Comparison of ENCODE assay signal across 20 cellular contexts in genomic region chr6:15436451-15436850, GRCh38.
A peak's percentile ranks its signal among the peaks of the same experiment; 100 is the strongest.
DNase-seq lines count a peak whose midpoint lies in the region; ATAC-seq, FAIRE-seq and TF ChIP-seq lines count a peak whose summit lies in the region.
"Had no signal": no experiment of that assay in that cellular context is flagged by ENCODE, and none has a peak within 500 bp of the region (broad histone marks: within the 10 kb centered on the region; RNA-seq: fewer than 3 reads in every experiment).

No MANE protein-coding gene starts in this region.

- POLR2A ChIA-PET in GM12878 (lab: Charles Lee), result interaction anchor here (1.9 kb wide), 1 partner anchor 15 kb away, joined by 7 read pairs; no protein-coding TSS in a partner anchor

- H3F3A ChIP-seq in GM23338 (replicated peaks; ENCODE audit: low read depth), result no peaks in the 10 kb centered on the region

- BruUV-seq in GM12878 (replicated peaks; lab: Mats Ljungman, UMichigan), result no TSS peak

- H3K27ac Mint-ChIP-seq in T-helper 2 cell treated with Interferon-gamma antibody and Interleukin-4, amounts not matched to agents 5 μg/mL and 100 μg/mL, for 36 hours, result peak overlapping the region; percentile 74
- no peak overlapping the region for H3K27ac Mint-ChIP-seq in GM23338
- H3K27ac Mint-ChIP-seq in natural killer cell treated with Interleukin-12 subunit alpha and Interleukin-12 subunit beta and Interleukin-15 and Interleukin-18, amount 100 ng/mL, for 72 hours, result peak overlapping the region; percentile 21 to 70

- TF ChIP-seq RAD21 in GM12878 (IDR thresholded peaks at IDR 0.05; ENCODE audit: insufficient read depth, low read depth, low read length), result no peak

- ATAC-seq in GM23338 (peak; percentile 2; the same call in 2 of the 3 replicates), GM12878 (no peak), GM21390 (IDR thresholded peaks at IDR 0.05; ENCODE audit: unreplicated experiment) (no peak)
- ATAC-seq in natural killer cell treated with Interleukin-12 subunit alpha and Interleukin-12 subunit beta and Interleukin-15 and Interleukin-18, amount 100 ng/mL, for 72 hours, result no peak
- ATAC-seq: lower lobe of right lung, right cardiac atrium had no signal

- in situ Hi-C loops in GM12878 (cut with MboI), result no loop called here

- H3K79me2 ChIP-seq in GM23338 (replicated peaks; ENCODE audit: insufficient read depth), result peaks cover 100% of the 10 kb centered on the region
- H3K79me2 ChIP-seq in GM12878 (ENCODE audit: control insufficient read depth, insufficient read depth, low read length), result peaks cover 98% of the 10 kb centered on the region

- peaks cover 96% of the 10 kb centered on the region for H4K20me1 ChIP-seq in GM23338 (replicated peaks; ENCODE audit: insufficient read depth)
- no peaks in the 10 kb centered on the region for H4K20me1 ChIP-seq in GM12878 (ENCODE audit: control insufficient read depth, insufficient read depth)

- no peak for DNase-seq in T-helper 2 cell treated with Interferon-gamma antibody and Interleukin-4, amounts not matched to agents 5 μg/mL and 100 μg/mL, for 36 hours (ENCODE audit: low spot score)
- DNase-seq in T-helper 2 cell (no peak), GM23338 (ENCODE audit: low spot score) (no peak), GM12878 (ENCODE audit: low read depth, low spot score) (no peak), testis (no peak), HTR-8/SVneo (ENCODE audit: insufficient read length, low spot score) (no peak)
- no peak for DNase-seq in natural killer cell treated with Interleukin-12 subunit alpha and Interleukin-12 subunit beta and Interleukin-15 and Interleukin-18, amount 100 ng/mL, for 72 hours (ENCODE audit: low spot score)
- DNase-seq: 8988T, activated gamma-delta T cell, GOT3, Kasumi-1, lower lobe of right lung, NCI-H1092, NCI-H2171, NCI-H69, right cardiac atrium, SW 1271 had no signal

- RAD21 ChIA-PET in GM12878 (lab: Charles Lee; ENCODE audit: unreplicated experiment), result interaction anchor here (1.0 to 1.7 kb wide), 4 partner anchors 10 to 184 kb away, joined by 3 to 6 read pairs (median 4); no protein-coding TSS in a partner anchor

- SMC1A ChIA-PET in GM12878 (lab: Charles Lee; ENCODE audit: uncharacterized antibody, unreplicated experiment), result interaction anchor here (0.5 to 15.4 kb wide), 9 partner anchors 9 to 182 kb away, joined by 3 to 143 read pairs (median 5); no protein-coding TSS in a partner anchor

- CTCF ChIA-PET in GM12878 (lab: Yijun Ruan, JAX), result interaction anchor here (2.5 to 6.3 kb wide), 2 partner anchors 15 to 182 kb away, joined by 10 to 49 read pairs; no protein-coding TSS in a partner anchor

- peaks cover 91% of the 10 kb centered on the region for H3K4me1 Mint-ChIP-seq in T-helper 2 cell treated with Interferon-gamma antibody and Interleukin-4, amounts not matched to agents 5 μg/mL and 100 μg/mL, for 36 hours (ENCODE audit: low read depth)
- H3K4me1 Mint-ChIP-seq in GM23338, result peaks cover 98% of the 10 kb centered on the region
- peaks cover 88% of the 10 kb centered on the region in 2 donors for H3K4me1 Mint-ChIP-seq in natural killer cell treated with Interleukin-12 subunit alpha and Interleukin-12 subunit beta and Interleukin-15 and Interleukin-18, amount 100 ng/mL, for 72 hours (ENCODE audit: low read depth in 2 of 2)

- H3K27me3 ChIP-seq in GM23338 (ENCODE audit: insufficient read depth) (no peaks in the 10 kb centered on the region), GM12878 (replicated peaks in 1 of 2; ENCODE audit: control insufficient read depth in 2 of 2, insufficient read depth in 2 of 2, low read length in 1 of 2) (no peaks in the 10 kb centered on the region), testis (no peaks in the 10 kb centered on the region)
- H3K27me3 ChIP-seq: tibial nerve had no signal

- H3K27ac ChIP-seq in GM23338 (ENCODE audit: low read depth) (no peak overlapping the region), GM12878 (ENCODE audit: control insufficient read depth, insufficient read depth) (peak overlapping the region; percentile 27; the same call in 1 of the 2 replicates), testis (no peak overlapping the region)
- H3K27ac ChIP-seq: lower lobe of right lung, tibial nerve had no signal

- H3K4me2 ChIP-seq in GM23338 (peak overlapping the region; percentile 44), GM12878 (ENCODE audit: control insufficient read depth, insufficient read depth) (peak overlapping the region; percentile 7; the same call in 1 of the 2 replicates)

- peaks cover 17% of the 10 kb centered on the region for H3K36me3 Mint-ChIP-seq in T-helper 2 cell treated with Interferon-gamma antibody and Interleukin-4, amounts not matched to agents 5 μg/mL and 100 μg/mL, for 36 hours (ENCODE audit: low read depth)
- no peaks in the 10 kb centered on the region for H3K36me3 Mint-ChIP-seq in GM23338 (ENCODE audit: low read depth)
- peaks cover 4% of the 10 kb centered on the region for H3K36me3 Mint-ChIP-seq in natural killer cell treated with Interleukin-12 subunit alpha and Interleukin-12 subunit beta and Interleukin-15 and Interleukin-18, amount 100 ng/mL, for 72 hours

- no peaks in the 10 kb centered on the region for H3K9me3 Mint-ChIP-seq in T-helper 2 cell treated with Interferon-gamma antibody and Interleukin-4, amounts not matched to agents 5 μg/mL and 100 μg/mL, for 36 hours
- H3K9me3 Mint-ChIP-seq in GM23338, result no peaks in the 10 kb centered on the region; the same call in 1 of the 3 replicates
- H3K9me3 Mint-ChIP-seq in natural killer cell treated with Interleukin-12 subunit alpha and Interleukin-12 subunit beta and Interleukin-15 and Interleukin-18, amount 100 ng/mL, for 72 hours, result peaks cover 5% of the 10 kb centered on the region

- H3K4me1 ChIP-seq in GM23338 (ENCODE audit: insufficient read depth) (peaks cover 96% of the 10 kb centered on the region), GM12878 (ENCODE audit: control insufficient read depth, insufficient read depth, low read length) (peaks cover 72% of the 10 kb centered on the region), testis (peaks cover 25% of the 10 kb centered on the region)

- TF ChIP-seq CTCF in GM23338 (conservative IDR thresholded peaks at IDR 0.05; ENCODE audit: low read depth in 2 of 2) (no peak), GM12878 (IDR thresholded peaks at IDR 0.05 in 2 of 3, conservative IDR thresholded peaks at IDR 0.05 in 1 of 3; ENCODE audit: control insufficient read depth in 2 of 3, extremely low read depth in 1 of 3, insufficient read depth in 1 of 3, low read depth in 3 of 3, low read length in 3 of 3) (no peak), testis (IDR thresholded peaks at IDR 0.05) (no peak)

- H3K4me3 ChIP-seq in GM23338 (no peak overlapping the region), GM12878 (no peak overlapping the region), testis (no peak overlapping the region)
- H3K4me3 ChIP-seq: lower lobe of right lung, tibial nerve had no signal

- WGBS in GM12878 (ENCODE audit: insufficient coverage, insufficient replicate concordance, low lambda C conversion rate, missing lambda C conversion rate), result 80% methylated on average over 3 of the region's 3 CpGs
- 89 to 90% methylated on average over 3 of the region's 3 CpGs for WGBS in testis, 2 donors

- H3K36me3 ChIP-seq in GM23338 (ENCODE audit: insufficient read depth) (no peaks in the 10 kb centered on the region), GM12878 (ENCODE audit: control insufficient read depth in 2 of 2, insufficient read depth in 2 of 2, low read length in 1 of 2) (no peaks in the 10 kb centered on the region; a peak in 1 of 4 replicates), testis (ENCODE audit: low read depth, missing control alignments) (no peaks in the 10 kb centered on the region)
- H3K36me3 ChIP-seq: lower lobe of right lung, tibial nerve had no signal

- TF ChIP-seq POLR2A in GM12878 (IDR thresholded peaks at IDR 0.05; ENCODE audit: low read depth, low read length), result no peak
- no peak for TF ChIP-seq POLR2A in testis (IDR thresholded peaks at IDR 0.05)

- intact Hi-C loops in GM12878 (cut with micrococcal nuclease; ENCODE audit: unreplicated experiment), result no loop called here
- intact Hi-C loops in testis (cut with DNase I; ENCODE audit: low total_unique reads), result no loop called here

- no peak for FAIRE-seq in GM12878 (lab: Jason Lieb, UNC)
- FAIRE-seq in HTR-8/SVneo (lab: Jason Lieb, UNC), result no peak
- FAIRE-seq: D721Med had no signal

- no peaks in the 10 kb centered on the region for H3K9me2 ChIP-seq in GM23338 (ENCODE audit: insufficient read depth)

- H3K4me3 Mint-ChIP-seq in T-helper 2 cell treated with Interferon-gamma antibody and Interleukin-4, amounts not matched to agents 5 μg/mL and 100 μg/mL, for 36 hours, result peak overlapping the region; percentile 25
- H3K4me3 Mint-ChIP-seq in GM23338, result peak overlapping the region; percentile 3; the same call in 1 of the 3 replicates
- no peak overlapping the region for H3K4me3 Mint-ChIP-seq in natural killer cell treated with Interleukin-12 subunit alpha and Interleukin-12 subunit beta and Interleukin-15 and Interleukin-18, amount 100 ng/mL, for 72 hours

- H3K9ac ChIP-seq in GM12878 (ENCODE audit: control insufficient read depth, insufficient read depth, low read length), result no peak overlapping the region

- H2AFZ ChIP-seq in GM23338 (no peak overlapping the region), GM12878 (ENCODE audit: control insufficient read depth, low read depth, low read length) (no peak overlapping the region)

- H3K27me3 Mint-ChIP-seq in T-helper 2 cell treated with Interferon-gamma antibody and Interleukin-4, amounts not matched to agents 5 μg/mL and 100 μg/mL, for 36 hours (ENCODE audit: low read depth), result no peaks in the 10 kb centered on the region
- peaks cover 32% of the 10 kb centered on the region for H3K27me3 Mint-ChIP-seq in GM23338 (ENCODE audit: insufficient read depth, low read depth, poor library complexity)
- H3K27me3 Mint-ChIP-seq in natural killer cell treated with Interleukin-12 subunit alpha and Interleukin-12 subunit beta and Interleukin-15 and Interleukin-18, amount 100 ng/mL, for 72 hours, result no peaks in the 10 kb centered on the region

- H3K9me3 ChIP-seq in GM12878 (replicated peaks; ENCODE audit: control insufficient read depth, insufficient read depth, low read length) (peaks cover 4% of the 10 kb centered on the region; the same call in 2 of the 3 replicates), testis (no peaks in the 10 kb centered on the region)

- TF ChIP-seq EP300 in GM12878 (IDR thresholded peaks at IDR 0.05; ENCODE audit: borderline replicate concordance in 1 of 2, control insufficient read depth in 1 of 2, low read depth in 2 of 2, low read length in 2 of 2), result no peak

TF ChIP-seq in GM23338, 12 proteins besides CTCF, POLR2A, EP300 and RAD21 (continues in another document):
- TF ChIP-seq ZNF331 (CRISPR knock-in tag; IDR thresholded peaks at IDR 0.05; ENCODE audit: low read depth), result no peak
- TF ChIP-seq ZNF114 (CRISPR knock-in tag; IDR thresholded peaks at IDR 0.05), result no peak
- no peak for TF ChIP-seq EZH2 (IDR thresholded peaks at IDR 0.05; ENCODE audit: low read depth, unreplicated experiment)

TF ChIP-seq in GM12878, 131 proteins besides CTCF, POLR2A, EP300 and RAD21 (continues in another document):
- TF ChIP-seq SREBF1 (IDR thresholded peaks at IDR 0.05; ENCODE audit: low read length), result no peak
- TF ChIP-seq EGR1 (IDR thresholded peaks at IDR 0.05; ENCODE audit: borderline replicate concordance in 1 of 2, low read depth in 2 of 2, low read length in 2 of 2), result no peak
- TF ChIP-seq GATAD2B (conservative IDR thresholded peaks at IDR 0.05; ENCODE audit: low read depth), result no peak
- no peak for TF ChIP-seq BMI1 (IDR thresholded peaks at IDR 0.05; ENCODE audit: borderline replicate concordance)
- TF ChIP-seq BCL11A (IDR thresholded peaks at IDR 0.05; ENCODE audit: low read depth, low read length), result no peak
